ENCODE assay signal across 9 cellular contexts in genomic region chr3:172315401-172316091, GRCh38.
A peak's percentile ranks its signal among the peaks of the same experiment; 100 is the strongest.
DNase-seq lines count a peak whose midpoint lies in the region; ATAC-seq, FAIRE-seq and TF ChIP-seq lines count a peak whose summit lies in the region.
"Had no signal": no experiment of that assay in that cellular context is flagged by ENCODE, and none has a peak within 500 bp of the region (broad histone marks: within the 10 kb centered on the region; RNA-seq: fewer than 3 reads in every experiment).

No MANE protein-coding gene starts in this region.

- FAIRE-seq in kidney (lab: Jason Lieb, UNC): no peak
- FAIRE-seq: H1 had no signal

- no peaks in the 10 kb centered on the region for H3K9me3 ChIP-seq in adrenal gland (replicated peaks in 1 of 3)
- H3K9me3 ChIP-seq in kidney (ENCODE audit: control insufficient read depth in 1 of 2, low read length in 2 of 2): no peaks in the 10 kb centered on the region
- H3K9me3 ChIP-seq in vagina: no peaks in the 10 kb centered on the region

- DNase-seq in Right ventricle myocardium superior (no peak), cardiac septum (ENCODE audit: low spot score) (no peak), adrenal gland (peak; percentile 65 to 90 (median 76)), kidney (no peak), vagina (ENCODE audit: extremely low spot score in 2 of 2) (no peak), C1 segment of cervical spinal cord (lab: John Stamatoyannopoulos, UW) (no peak), GM19238 (ENCODE audit: insufficient read length, low spot score) (no peak)

- ATAC-seq in Right ventricle myocardium superior (ENCODE audit: poor library complexity) (peak; percentile 23), HG03439 (IDR thresholded peaks at IDR 0.05; ENCODE audit: unreplicated experiment) (no peak)

- intact Hi-C loops in Right ventricle myocardium superior (cut with DNase I): no loop called here
- intact Hi-C loops in cardiac septum (cut with DNase I): loop anchor here (5.0 kb wide), 4 partner anchors 58 to 273 kb away; no protein-coding TSS in a partner anchor
- intact Hi-C loops in adrenal gland (cut with DNase I): no loop called here
- intact Hi-C loops in kidney (cut with DNase I): no loop called here
- intact Hi-C loops in vagina (cut with DNase I): no loop called here

- no peak for TF ChIP-seq CTCF in adrenal gland (IDR thresholded peaks at IDR 0.05)
- no peak for TF ChIP-seq CTCF in kidney (IDR thresholded peaks at IDR 0.05; ENCODE audit: borderline replicate concordance, extremely low read depth, insufficient read depth)
- no peak for TF ChIP-seq CTCF in vagina (IDR thresholded peaks at IDR 0.05)

- 43 to 50% (median 45%) methylated on average over 11 of the region's 11 CpGs for WGBS in adrenal gland, 4 donors

- H3K4me3 ChIP-seq in adrenal gland: no peak overlapping the region
- no peak overlapping the region for H3K4me3 ChIP-seq in kidney (ENCODE audit: low read length in 2 of 2)
- H3K4me3 ChIP-seq in vagina: no peak overlapping the region

- peak overlapping the region; percentile 46 to 86 (median 74) for H3K27ac ChIP-seq in adrenal gland
- peak overlapping the region; percentile 38 to 63 for H3K27ac ChIP-seq in kidney (ENCODE audit: low read depth in 2 of 2, low read length in 2 of 2)
- peak overlapping the region; percentile 73 for H3K27ac ChIP-seq in vagina

- H3K36me3 ChIP-seq in adrenal gland (replicated peaks in 1 of 2) (peaks cover 0 to 26% of the 10 kb centered on the region in 2 donors), kidney (ENCODE audit: control insufficient read depth in 1 of 2, insufficient read depth in 2 of 2, low read length in 2 of 2) (peaks cover 9 to 14% of the 10 kb centered on the region in 2 donors), vagina (peaks cover 0 to 9% of the 10 kb centered on the region in 2 donors)

- H3K9ac ChIP-seq in kidney (ENCODE audit: low read length in 2 of 2): no peak overlapping the region

- TF ChIP-seq POLR2A in adrenal gland (IDR thresholded peaks at IDR 0.05) (peak in 1 of 2 donors; percentile 8), vagina (IDR thresholded peaks at IDR 0.05) (no peak)

- H3K27me3 ChIP-seq in adrenal gland (no peaks in the 10 kb centered on the region), vagina (no peaks in the 10 kb centered on the region)

- peaks cover 61 to 72% of the 10 kb centered on the region in 2 donors for H3K4me1 ChIP-seq in adrenal gland (replicated peaks in 1 of 2)
- H3K4me1 ChIP-seq in kidney (ENCODE audit: control insufficient read depth in 1 of 2, insufficient read depth in 1 of 2, low read depth in 1 of 2, low read length in 2 of 2): peaks cover 13 to 18% of the 10 kb centered on the region in 2 donors
- H3K4me1 ChIP-seq in vagina: peaks cover 65% of the 10 kb centered on the region

Comparison
In these comparisons a context has a peak if more than half of its experiments do, and no peak if none do; other contexts are left out.
1. DNase-seq: peak in adrenal gland (7 of 7); none in Right ventricle myocardium superior (single experiment), cardiac septum (single experiment), kidney (single experiment), vagina (0 of 2), C1 segment of cervical spinal cord (0 of 14) and GM19238 (single experiment).
2. Peak in every context shown above with its lines, with median percentiles within 50 percentile points of each other: H3K27ac ChIP-seq.